In the genomic region with DNA sequence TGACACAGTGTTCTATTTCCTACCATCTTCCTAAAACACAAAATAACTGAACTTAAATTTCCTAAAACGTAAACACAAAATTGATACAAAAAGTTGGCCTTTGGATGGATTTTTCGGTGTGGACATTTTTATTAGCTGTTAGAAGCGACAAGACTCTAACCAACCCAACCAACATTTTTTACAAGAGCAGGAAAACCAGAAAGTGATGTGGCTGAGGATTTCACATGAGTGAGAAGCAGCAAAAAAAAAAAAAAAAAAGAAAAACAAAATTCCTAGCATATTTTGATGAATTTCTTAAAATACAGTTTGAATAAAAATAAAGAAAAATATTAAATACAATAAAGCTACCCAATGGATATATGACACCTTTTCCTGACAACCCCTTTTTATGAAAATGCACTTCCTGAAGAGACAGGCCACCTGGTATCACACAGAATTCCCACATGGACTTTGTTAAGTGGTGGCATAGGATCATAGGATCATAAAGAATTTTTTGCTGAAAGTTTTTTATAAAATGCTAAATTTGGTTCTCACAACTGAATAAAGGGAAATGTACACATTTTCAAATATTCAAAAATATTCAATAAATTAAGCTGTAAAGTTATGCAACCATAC, we compare ENCODE assay signal across 30 cellular contexts.
"Had no signal": no experiment of that assay in that cellular context is flagged by ENCODE, and none has a peak within 500 bp of the region (broad histone marks: within the 10 kb centered on the region; RNA-seq: fewer than 3 reads in every experiment).

No MANE protein-coding gene starts in this region.

- H3K36me3 ChIP-seq: left ventricle myocardium inferior, neural progenitor cell, neutrophil, ovary, right atrium auricular region, right lobe of liver, stomach, thyroid gland, transverse colon, upper lobe of left lung, vagina had no signal

- DNase-seq: hypothalamus; immature natural killer cell; islet precursor cell; left ventricle myocardium inferior; mesendoderm; naive B cell; natural killer cell; nephron progenitor cell; occipital lobe; ovary; psoas muscle; right lobe of liver; stimulated activated CD4-positive, alpha-beta T cell treated with anti-CD3 and anti-CD28 coated beads, Interleukin-12 subunit alpha, Interleukin-12 subunit beta, amount 100 ng/mL, for 4 hours; stimulated activated CD4-positive, alpha-beta T cell treated with anti-CD3 and anti-CD28 coated beads, Interleukin-15, amount 100 ng/mL, for 24 hours; stimulated activated CD4-positive, alpha-beta T cell treated with anti-CD3 and anti-CD28 coated beads, Interleukin-2, amount 100 ng/mL, for 24 hours; stimulated activated CD4-positive, alpha-beta T cell treated with anti-CD3 and anti-CD28 coated beads, Interleukin-4, amount 100 ng/mL, for 1 hour; stimulated activated naive B cell treated with anti-CD40 and anti-IgM and Interleukin-4, amounts not matched to agents 10 μg/mL and 1 μg/mL and 100 μg/mL, for 72 hours; stimulated activated naive CD8-positive, alpha-beta T cell treated with anti-CD3 and anti-CD28 coated beads, Interleukin-15, Interleukin-2, amounts not matched to agents 100 U/mL and 50 U/mL, for 24 hours; stomach; testis; thyroid gland; transverse colon; upper lobe of left lung had no signal

- H3K4me3 ChIP-seq: left ventricle myocardium inferior, lung, neural progenitor cell, ovary, psoas muscle, right atrium auricular region, right lobe of liver, skin epidermis, stomach, testis, thyroid gland, transverse colon, upper lobe of left lung, vagina had no signal

- H3K27me3 Mint-ChIP-seq: naive B cell; stimulated activated naive B cell treated with anti-CD40 and anti-IgM and Interleukin-4, amounts not matched to agents 10 μg/mL and 1 μg/mL and 100 μg/mL, for 72 hours had no signal

- H3K4me3 Mint-ChIP-seq: immature natural killer cell; mesothelial cell of epicardium; naive B cell; natural killer cell; nephron progenitor cell; neural progenitor cell; stimulated activated naive B cell treated with anti-CD40 and anti-IgM and Interleukin-4, amounts not matched to agents 10 μg/mL and 1 μg/mL and 100 μg/mL, for 72 hours had no signal

- H3K9me3 Mint-ChIP-seq: mesothelial cell of epicardium, nephron progenitor cell, neural progenitor cell had no signal

- H3K4me1 Mint-ChIP-seq: immature natural killer cell; naive B cell; natural killer cell; nephron progenitor cell; neural progenitor cell; stimulated activated naive B cell treated with anti-CD40 and anti-IgM and Interleukin-4, amounts not matched to agents 10 μg/mL and 1 μg/mL and 100 μg/mL, for 72 hours had no signal

- H3K4me1 ChIP-seq: left ventricle myocardium inferior, neural progenitor cell, psoas muscle, right atrium auricular region, right lobe of liver, stomach, testis, thyroid gland, transverse colon, upper lobe of left lung, vagina had no signal

- H3K36me3 Mint-ChIP-seq: mesothelial cell of epicardium; naive B cell; neural progenitor cell; stimulated activated naive B cell treated with anti-CD40 and anti-IgM and Interleukin-4, amounts not matched to agents 10 μg/mL and 1 μg/mL and 100 μg/mL, for 72 hours had no signal

- H2AFZ ChIP-seq: neural progenitor cell had no signal

- H3K27me3 ChIP-seq: neural progenitor cell, neutrophil, ovary, right atrium auricular region, right lobe of liver, stomach, testis, thyroid gland, transverse colon, upper lobe of left lung, vagina had no signal

- H3K4me2 ChIP-seq: neural progenitor cell had no signal

- H3K27ac ChIP-seq: left ventricle myocardium inferior, neural progenitor cell, neutrophil, ovary, psoas muscle, right atrium auricular region, right lobe of liver, skin epidermis, stomach, testis, thyroid gland, transverse colon, upper lobe of left lung, vagina had no signal

- ATAC-seq: natural killer cell; psoas muscle; right lobe of liver; stimulated activated naive B cell treated with anti-CD40 and anti-IgM and Interleukin-4, amounts not matched to agents 10 μg/mL and 1 μg/mL and 100 μg/mL, for 72 hours; stimulated activated naive CD8-positive, alpha-beta T cell treated with anti-CD3 and anti-CD28 coated beads, Interleukin-15, Interleukin-2, amounts not matched to agents 100 U/mL and 50 U/mL, for 24 hours had no signal

- H3K27ac Mint-ChIP-seq: immature natural killer cell; naive B cell; natural killer cell; nephron progenitor cell; neural progenitor cell; stimulated activated naive B cell treated with anti-CD40 and anti-IgM and Interleukin-4, amounts not matched to agents 10 μg/mL and 1 μg/mL and 100 μg/mL, for 72 hours had no signal
